Comparison of ENCODE assay signal across 1 cellular context in the genomic region with DNA sequence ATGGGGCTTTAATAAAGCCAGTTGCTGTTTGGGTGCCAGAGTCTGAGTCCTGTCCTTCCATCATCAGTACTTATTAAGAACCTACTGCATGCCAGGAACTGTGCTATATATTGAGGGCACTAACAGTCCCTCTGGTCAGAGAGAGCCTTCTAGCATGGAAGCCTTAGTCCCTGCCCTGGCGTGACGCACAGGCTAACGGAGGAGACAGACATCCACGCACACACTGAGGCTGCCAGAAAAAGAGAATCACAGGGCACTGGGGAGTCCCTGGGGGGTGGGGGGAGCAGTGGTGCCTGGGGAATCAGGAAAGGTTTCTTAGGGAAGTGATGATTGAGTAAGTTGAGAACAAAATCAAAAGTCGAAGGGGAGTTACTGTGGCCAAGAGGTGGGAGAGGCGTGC.
TF ChIP-seq lines count a peak whose summit lies in the region.

No MANE protein-coding gene starts in this region.

TF ChIP-seq in IMR-90, 13 proteins besides CTCF, POLR2A, EP300 and RAD21 (continued from another document):
- TF ChIP-seq MAZ (IDR thresholded peaks at IDR 0.05; ENCODE audit: borderline replicate concordance, low read depth, low read length) (no peak), RFX5 (IDR thresholded peaks at IDR 0.05; ENCODE audit: low read depth, low read length) (no peak), SMC3 (IDR thresholded peaks at IDR 0.05; ENCODE audit: low read depth, low read length) (no peak), BHLHE40 (IDR thresholded peaks at IDR 0.05; ENCODE audit: low read depth, low read length) (no peak), NFE2L2 (IDR thresholded peaks at IDR 0.05; ENCODE audit: low read depth, low read length) (no peak)
